In the genomic region with DNA sequence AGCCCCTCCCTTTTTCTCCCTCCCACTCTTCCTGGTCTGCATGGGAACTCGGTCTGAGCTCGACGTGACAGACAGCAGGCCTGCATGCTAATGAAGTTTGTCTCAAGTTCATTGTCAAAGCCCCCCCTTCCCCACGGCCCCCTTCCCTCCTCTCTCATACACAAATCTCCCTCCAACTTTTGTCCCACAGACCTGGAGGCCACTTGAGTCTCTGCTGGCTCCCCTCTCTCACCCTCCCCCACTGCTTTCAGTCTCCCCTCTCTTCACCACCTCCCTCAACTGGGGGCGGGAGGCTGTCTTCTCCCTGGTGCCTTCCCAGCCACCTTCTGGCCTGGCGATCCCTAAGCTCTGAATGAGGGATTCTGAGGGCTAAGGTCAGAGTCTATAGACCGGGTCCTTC, we compare ENCODE assay signal across 14 cellular contexts.
"Had no signal": no experiment of that assay in that cellular context is flagged by ENCODE, and none has a peak within 500 bp of the region (broad histone marks: within the 10 kb centered on the region; RNA-seq: fewer than 3 reads in every experiment).

No MANE protein-coding gene starts in this region.

- H3K36me3 Mint-ChIP-seq: activated CD4-positive, alpha-beta memory T cell treated with anti-CD3 and anti-CD28 coated beads for 36 hours; memory B cell had no signal

- H3K9me3 ChIP-seq: colonic mucosa, gastroesophageal sphincter had no signal

- H3K27ac Mint-ChIP-seq: activated CD4-positive, alpha-beta memory T cell treated with anti-CD3 and anti-CD28 coated beads for 36 hours; memory B cell; nephron had no signal

- H3K36me3 ChIP-seq: colonic mucosa, gastroesophageal sphincter had no signal

- H3K4me3 ChIP-seq: colonic mucosa, gastroesophageal sphincter had no signal

- H3K27ac ChIP-seq: colonic mucosa, epithelial cell of prostate, gastroesophageal sphincter had no signal

- H3K9me3 Mint-ChIP-seq: activated CD4-positive, alpha-beta memory T cell treated with anti-CD3 and anti-CD28 coated beads for 36 hours; memory B cell had no signal

- H3K4me1 ChIP-seq: colonic mucosa had no signal

- DNase-seq: activated CD4-positive, alpha-beta memory T cell treated with anti-CD3 and anti-CD28 coated beads for 36 hours; activated naive CD4-positive, alpha-beta T cell; colonic mucosa; effector CD8-positive, alpha-beta T cell; stimulated activated CD4-positive, alpha-beta T cell treated with anti-CD3 and anti-CD28 coated beads, Interleukin-2, amount 100 ng/mL, for 24 hours; stimulated activated naive CD4-positive, alpha-beta T cell; T-helper 9 cell; trophoblast cell had no signal

- ATAC-seq: gastroesophageal sphincter, left lobe of liver, sciatic nerve had no signal

- H3K4me3 Mint-ChIP-seq: activated CD4-positive, alpha-beta memory T cell treated with anti-CD3 and anti-CD28 coated beads for 36 hours; memory B cell; nephron had no signal
